In genomic region chr2:134435505-134435904, GRCh38 we compare ENCODE assay signal across 29 cellular contexts.
"Had no signal": no experiment of that assay in that cellular context is flagged by ENCODE, and none has a peak within 500 bp of the region (broad histone marks: within the 10 kb centered on the region; RNA-seq: fewer than 3 reads in every experiment).

No MANE protein-coding gene starts in this region.

- DNase-seq: activated CD4-positive, alpha-beta T cell treated with anti-CD3 and anti-CD28 coated beads for 48 hours; activated CD4-positive, alpha-beta T cell treated with anti-CD3 and anti-CD28 coated beads, Interleukin-2, amount 50 U/mL, for 48 hours; activated CD8-positive, alpha-beta memory T cell treated with anti-CD3 and anti-CD28 coated beads for 24 hours; activated CD8-positive, alpha-beta memory T cell treated with anti-CD3 and anti-CD28 coated beads, Interleukin-2, amount 50 U/mL, for 4 hours; activated naive CD8-positive, alpha-beta T cell treated with anti-CD3 and anti-CD28 coated beads, Interleukin-2, amount 50 U/mL, for 24 hours; activated T-cell treated with anti-CD3 and anti-CD28 coated beads, Interleukin-2, amount 50 U/mL, for 1 hour; amygdala; dermis blood vessel endothelial cell; effector CD4-positive, alpha-beta T cell; foreskin keratinocyte; heart left ventricle; kidney glomerular epithelial cell; lower lobe of right lung; stimulated activated CD4-positive, alpha-beta T cell treated with anti-CD3 and anti-CD28 coated beads, Interleukin-15, amount 100 ng/mL, for 24 hours; stimulated activated CD4-positive, alpha-beta T cell treated with anti-CD3 and anti-CD28 coated beads, Interleukin-2, amount 100 ng/mL, for 24 hours; stimulated activated naive CD4-positive, alpha-beta T cell treated with Interleukin-2 at 50 U/mL for 16 hours; T-helper 9 cell; testis; transverse colon; uterus had no signal

- H3K27ac ChIP-seq: esophagus muscularis mucosa, foreskin keratinocyte, heart left ventricle, lower lobe of right lung, right atrium auricular region, testis, transverse colon, uterus, VCaP had no signal

- H3K4me3 ChIP-seq: esophagus muscularis mucosa, heart left ventricle, lower lobe of right lung, right atrium auricular region, testis, transverse colon, uterus had no signal

- H3K4me3 Mint-ChIP-seq: activated naive CD4-positive, alpha-beta T cell treated with anti-CD3 and anti-CD28 coated beads, Interleukin-2, amount 50 U/mL, for 24 hours; activated naive CD8-positive, alpha-beta T cell treated with anti-CD3 and anti-CD28 coated beads, Interleukin-2, amount 50 U/mL, for 24 hours; central memory CD8-positive, alpha-beta T cell; natural killer cell treated with Interleukin-12 subunit alpha and Interleukin-12 subunit beta and Interleukin-15 and Interleukin-18, amount 100 ng/mL, for 72 hours had no signal

- H3K36me3 Mint-ChIP-seq: natural killer cell treated with Interleukin-12 subunit alpha and Interleukin-12 subunit beta and Interleukin-15 and Interleukin-18, amount 100 ng/mL, for 72 hours had no signal

- H3K4me1 ChIP-seq: esophagus muscularis mucosa, heart left ventricle, lower lobe of right lung, testis, transverse colon, uterus had no signal

- H3K27ac Mint-ChIP-seq: activated naive CD4-positive, alpha-beta T cell treated with anti-CD3 and anti-CD28 coated beads, Interleukin-2, amount 50 U/mL, for 24 hours; activated naive CD8-positive, alpha-beta T cell treated with anti-CD3 and anti-CD28 coated beads, Interleukin-2, amount 50 U/mL, for 24 hours; activated T-helper 2 cell treated with anti-CD3 and anti-CD28 coated beads, Interferon-gamma antibody, Interleukin-2, Interleukin-4, amounts not matched to agents 10 μg/mL and 5 μg/mL and 100 μg/mL, durations not matched to agents 14 hours and 24 hours and 36 hours; natural killer cell treated with Interleukin-12 subunit alpha and Interleukin-12 subunit beta and Interleukin-15 and Interleukin-18, amount 100 ng/mL, for 72 hours had no signal

- H3K27me3 ChIP-seq: esophagus muscularis mucosa, foreskin keratinocyte, heart left ventricle, right atrium auricular region, testis, transverse colon, uterus had no signal

- H3K36me3 ChIP-seq: uterus had no signal

- H3K9me3 ChIP-seq: esophagus muscularis mucosa, heart left ventricle, lower lobe of right lung, right atrium auricular region, testis, transverse colon, uterus had no signal

- ATAC-seq: activated CD4-positive, CD25-positive, alpha-beta regulatory T cell treated with anti-CD3 and anti-CD28 coated beads, Interleukin-2, amount 50 U/mL, for 24 hours; activated naive CD8-positive, alpha-beta T cell treated with anti-CD3 and anti-CD28 coated beads, Interleukin-2, amount 50 U/mL, for 24 hours; foreskin keratinocyte; heart left ventricle; left lobe of liver; natural killer cell treated with Interleukin-12 subunit alpha and Interleukin-12 subunit beta and Interleukin-15 and Interleukin-18, amount 100 ng/mL, for 72 hours had no signal

- H3K4me1 Mint-ChIP-seq: activated naive CD4-positive, alpha-beta T cell treated with anti-CD3 and anti-CD28 coated beads, Interleukin-2, amount 50 U/mL, for 24 hours; activated naive CD8-positive, alpha-beta T cell treated with anti-CD3 and anti-CD28 coated beads, Interleukin-2, amount 50 U/mL, for 24 hours; central memory CD8-positive, alpha-beta T cell had no signal

- H3K9me3 Mint-ChIP-seq: activated naive CD4-positive, alpha-beta T cell treated with anti-CD3 and anti-CD28 coated beads, Interleukin-2, amount 50 U/mL, for 24 hours; activated naive CD8-positive, alpha-beta T cell treated with anti-CD3 and anti-CD28 coated beads, Interleukin-2, amount 50 U/mL, for 24 hours; activated T-helper 2 cell treated with anti-CD3 and anti-CD28 coated beads, Interferon-gamma antibody, Interleukin-2, Interleukin-4, amounts not matched to agents 10 μg/mL and 5 μg/mL and 100 μg/mL, durations not matched to agents 14 hours and 24 hours and 36 hours; central memory CD8-positive, alpha-beta T cell; natural killer cell treated with Interleukin-12 subunit alpha and Interleukin-12 subunit beta and Interleukin-15 and Interleukin-18, amount 100 ng/mL, for 72 hours had no signal

- H3K27me3 Mint-ChIP-seq: activated naive CD4-positive, alpha-beta T cell treated with anti-CD3 and anti-CD28 coated beads, Interleukin-2, amount 50 U/mL, for 24 hours; activated naive CD8-positive, alpha-beta T cell treated with anti-CD3 and anti-CD28 coated beads, Interleukin-2, amount 50 U/mL, for 24 hours; central memory CD8-positive, alpha-beta T cell; natural killer cell treated with Interleukin-12 subunit alpha and Interleukin-12 subunit beta and Interleukin-15 and Interleukin-18, amount 100 ng/mL, for 72 hours had no signal
